Comparison of ENCODE assay signal across 22 cellular contexts in the genomic region with DNA sequence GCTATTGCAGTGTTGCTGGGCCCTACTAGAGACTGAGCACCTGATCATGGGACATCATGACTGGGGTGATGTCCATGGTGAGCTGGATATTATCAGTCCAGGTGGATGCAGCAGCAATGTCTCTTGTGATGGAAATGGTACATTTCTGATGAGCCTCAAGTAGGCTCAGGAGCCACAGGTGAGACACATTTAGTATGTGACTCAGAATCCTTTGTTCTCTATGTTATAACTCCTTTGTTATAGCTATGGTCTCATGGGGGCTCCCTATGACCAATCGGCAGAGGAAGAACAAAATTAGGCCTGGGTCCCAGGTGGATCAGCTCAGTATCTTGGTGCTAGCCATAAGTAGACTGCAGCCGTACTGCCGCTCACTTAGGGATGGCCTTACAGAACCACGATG.
"Had no signal": no experiment of that assay in that cellular context is flagged by ENCODE, and none has a peak within 500 bp of the region (broad histone marks: within the 10 kb centered on the region; RNA-seq: fewer than 3 reads in every experiment).

No MANE protein-coding gene starts in this region.

- H3K27ac Mint-ChIP-seq: naive thymus-derived CD8-positive, alpha-beta T cell; stimulated activated memory B cell treated with anti-CD40 and anti-IgM and Interleukin-4, amounts not matched to agents 10 μg/mL and 1 μg/mL and 100 μg/mL, for 72 hours; stimulated activated naive CD8-positive, alpha-beta T cell treated with anti-CD3 and anti-CD28 coated beads, Interleukin-15, Interleukin-2, amounts not matched to agents 100 ng/mL and 50 ng/mL, for 24 hours had no signal

- H3K4me1 Mint-ChIP-seq: naive thymus-derived CD8-positive, alpha-beta T cell; stimulated activated memory B cell treated with anti-CD40 and anti-IgM and Interleukin-4, amounts not matched to agents 10 μg/mL and 1 μg/mL and 100 μg/mL, for 72 hours had no signal

- H3K36me3 ChIP-seq: esophagus muscularis mucosa, neutrophil, spleen, tibial artery, upper lobe of left lung, uterus had no signal

- H3K27ac ChIP-seq: dorsolateral prefrontal cortex, epithelial cell of prostate, esophagus muscularis mucosa, neutrophil, psoas muscle, spleen, tibial artery, uterus had no signal

- H3K4me1 ChIP-seq: psoas muscle, spleen, uterus had no signal

- H3K9me3 ChIP-seq: esophagus muscularis mucosa, mucosa of descending colon, neutrophil, psoas muscle, tibial artery, upper lobe of left lung, uterus had no signal

- H3K4me3 ChIP-seq: dorsolateral prefrontal cortex, esophagus muscularis mucosa, mucosa of descending colon, psoas muscle, spleen, tibial artery, upper lobe of left lung, uterus had no signal

- H3K36me3 Mint-ChIP-seq: naive thymus-derived CD8-positive, alpha-beta T cell; stimulated activated memory B cell treated with anti-CD40 and anti-IgM and Interleukin-4, amounts not matched to agents 10 μg/mL and 1 μg/mL and 100 μg/mL, for 72 hours had no signal

- H3K27me3 ChIP-seq: esophagus muscularis mucosa, neutrophil, spleen, tibial artery, upper lobe of left lung, uterus had no signal

- H3K4me3 Mint-ChIP-seq: naive thymus-derived CD8-positive, alpha-beta T cell; stimulated activated memory B cell treated with anti-CD40 and anti-IgM and Interleukin-4, amounts not matched to agents 10 μg/mL and 1 μg/mL and 100 μg/mL, for 72 hours; stimulated activated naive CD8-positive, alpha-beta T cell treated with anti-CD3 and anti-CD28 coated beads, Interleukin-15, Interleukin-2, amounts not matched to agents 100 ng/mL and 50 ng/mL, for 24 hours had no signal

- H3K27me3 Mint-ChIP-seq: naive thymus-derived CD8-positive, alpha-beta T cell; stimulated activated memory B cell treated with anti-CD40 and anti-IgM and Interleukin-4, amounts not matched to agents 10 μg/mL and 1 μg/mL and 100 μg/mL, for 72 hours; stimulated activated naive CD8-positive, alpha-beta T cell treated with anti-CD3 and anti-CD28 coated beads, Interleukin-15, Interleukin-2, amounts not matched to agents 100 ng/mL and 50 ng/mL, for 24 hours had no signal

- ATAC-seq: left lobe of liver; mucosa of descending colon; naive thymus-derived CD8-positive, alpha-beta T cell; psoas muscle; sciatic nerve; stimulated activated memory B cell treated with anti-CD40 and anti-IgM and Interleukin-4, amounts not matched to agents 10 μg/mL and 1 μg/mL and 100 μg/mL, for 72 hours had no signal

- DNase-seq: cortex of kidney; dorsolateral prefrontal cortex; effector CD8-positive, alpha-beta T cell; kidney glomerular epithelial cell; mucosa of descending colon; naive thymus-derived CD8-positive, alpha-beta T cell; psoas muscle; retina; spleen; stimulated activated CD4-positive, alpha-beta T cell treated with anti-CD3 and anti-CD28 coated beads, Interleukin-15, amount 100 ng/mL, for 24 hours; stimulated activated CD4-positive, alpha-beta T cell treated with anti-CD3 and anti-CD28 coated beads, Interleukin-1b, Interleukin-23, amount 100 ng/mL, for 48 hours; stimulated activated CD4-positive, alpha-beta T cell treated with anti-CD3 and anti-CD28 coated beads, Interleukin-4, amount 100 ng/mL, for 24 hours; tibial artery; upper lobe of left lung; uterus had no signal
